ENCODE assay signal across 1 cellular context in genomic region chr1:10728595-10729410, GRCh38.
TF ChIP-seq lines count a peak whose summit lies in the region.

No MANE protein-coding gene starts in this region.

TF ChIP-seq in GM23338, 12 proteins besides CTCF, POLR2A, EP300 and RAD21:
- TF ChIP-seq, protein P1, sequence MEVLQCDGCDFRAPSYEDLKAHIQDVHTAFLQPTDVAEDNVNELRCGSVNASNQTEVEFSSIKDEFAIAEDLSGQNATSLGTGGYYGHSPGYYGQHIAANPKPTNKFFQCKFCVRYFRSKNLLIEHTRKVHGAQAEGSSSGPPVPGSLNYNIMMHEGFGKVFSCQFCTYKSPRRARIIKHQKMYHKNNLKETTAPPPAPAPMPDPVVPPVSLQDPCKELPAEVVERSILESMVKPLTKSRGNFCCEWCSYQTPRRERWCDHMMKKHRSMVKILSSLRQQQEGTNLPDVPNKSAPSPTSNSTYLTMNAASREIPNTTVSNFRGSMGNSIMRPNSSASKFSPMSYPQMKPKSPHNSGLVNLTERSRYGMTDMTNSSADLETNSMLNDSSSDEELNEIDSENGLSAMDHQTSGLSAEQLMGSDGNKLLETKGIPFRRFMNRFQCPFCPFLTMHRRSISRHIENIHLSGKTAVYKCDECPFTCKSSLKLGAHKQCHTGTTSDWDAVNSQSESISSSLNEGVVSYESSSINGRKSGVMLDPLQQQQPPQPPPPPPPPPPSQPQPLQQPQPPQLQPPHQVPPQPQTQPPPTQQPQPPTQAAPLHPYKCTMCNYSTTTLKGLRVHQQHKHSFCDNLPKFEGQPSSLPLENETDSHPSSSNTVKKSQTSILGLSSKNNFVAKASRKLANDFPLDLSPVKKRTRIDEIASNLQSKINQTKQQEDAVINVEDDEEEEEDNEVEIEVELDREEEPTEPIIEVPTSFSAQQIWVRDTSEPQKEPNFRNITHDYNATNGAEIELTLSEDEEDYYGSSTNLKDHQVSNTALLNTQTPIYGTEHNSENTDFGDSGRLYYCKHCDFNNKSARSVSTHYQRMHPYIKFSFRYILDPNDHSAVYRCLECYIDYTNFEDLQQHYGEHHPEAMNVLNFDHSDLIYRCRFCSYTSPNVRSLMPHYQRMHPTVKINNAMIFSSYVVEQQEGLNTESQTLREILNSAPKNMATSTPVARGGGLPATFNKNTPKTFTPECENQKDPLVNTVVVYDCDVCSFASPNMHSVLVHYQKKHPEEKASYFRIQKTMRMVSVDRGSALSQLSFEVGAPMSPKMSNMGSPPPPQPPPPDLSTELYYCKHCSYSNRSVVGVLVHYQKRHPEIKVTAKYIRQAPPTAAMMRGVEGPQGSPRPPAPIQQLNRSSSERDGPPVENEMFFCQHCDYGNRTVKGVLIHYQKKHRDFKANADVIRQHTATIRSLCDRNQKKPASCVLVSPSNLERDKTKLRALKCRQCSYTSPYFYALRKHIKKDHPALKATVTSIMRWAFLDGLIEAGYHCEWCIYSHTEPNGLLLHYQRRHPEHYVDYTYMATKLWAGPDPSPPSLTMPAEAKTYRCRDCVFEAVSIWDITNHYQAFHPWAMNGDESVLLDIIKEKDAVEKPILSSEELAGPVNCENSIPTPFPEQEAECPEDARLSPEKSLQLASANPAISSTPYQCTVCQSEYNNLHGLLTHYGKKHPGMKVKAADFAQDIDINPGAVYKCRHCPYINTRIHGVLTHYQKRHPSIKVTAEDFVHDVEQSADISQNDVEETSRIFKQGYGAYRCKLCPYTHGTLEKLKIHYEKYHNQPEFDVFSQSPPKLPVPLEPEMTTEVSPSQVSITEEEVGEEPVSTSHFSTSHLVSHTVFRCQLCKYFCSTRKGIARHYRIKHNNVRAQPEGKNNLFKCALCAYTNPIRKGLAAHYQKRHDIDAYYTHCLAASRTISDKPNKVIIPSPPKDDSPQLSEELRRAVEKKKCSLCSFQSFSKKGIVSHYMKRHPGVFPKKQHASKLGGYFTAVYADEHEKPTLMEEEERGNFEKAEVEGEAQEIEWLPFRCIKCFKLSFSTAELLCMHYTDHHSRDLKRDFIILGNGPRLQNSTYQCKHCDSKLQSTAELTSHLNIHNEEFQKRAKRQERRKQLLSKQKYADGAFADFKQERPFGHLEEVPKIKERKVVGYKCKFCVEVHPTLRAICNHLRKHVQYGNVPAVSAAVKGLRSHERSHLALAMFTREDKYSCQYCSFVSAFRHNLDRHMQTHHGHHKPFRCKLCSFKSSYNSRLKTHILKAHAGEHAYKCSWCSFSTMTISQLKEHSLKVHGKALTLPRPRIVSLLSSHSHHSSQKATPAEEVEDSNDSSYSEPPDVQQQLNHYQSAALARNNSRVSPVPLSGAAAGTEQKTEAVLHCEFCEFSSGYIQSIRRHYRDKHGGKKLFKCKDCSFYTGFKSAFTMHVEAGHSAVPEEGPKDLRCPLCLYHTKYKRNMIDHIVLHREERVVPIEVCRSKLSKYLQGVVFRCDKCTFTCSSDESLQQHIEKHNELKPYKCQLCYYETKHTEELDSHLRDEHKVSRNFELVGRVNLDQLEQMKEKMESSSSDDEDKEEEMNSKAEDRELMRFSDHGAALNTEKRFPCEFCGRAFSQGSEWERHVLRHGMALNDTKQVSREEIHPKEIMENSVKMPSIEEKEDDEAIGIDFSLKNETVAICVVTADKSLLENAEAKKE (CRISPR knock-in tag; IDR thresholded peaks at IDR 0.05), result no peak
- TF ChIP-seq, protein P2, sequence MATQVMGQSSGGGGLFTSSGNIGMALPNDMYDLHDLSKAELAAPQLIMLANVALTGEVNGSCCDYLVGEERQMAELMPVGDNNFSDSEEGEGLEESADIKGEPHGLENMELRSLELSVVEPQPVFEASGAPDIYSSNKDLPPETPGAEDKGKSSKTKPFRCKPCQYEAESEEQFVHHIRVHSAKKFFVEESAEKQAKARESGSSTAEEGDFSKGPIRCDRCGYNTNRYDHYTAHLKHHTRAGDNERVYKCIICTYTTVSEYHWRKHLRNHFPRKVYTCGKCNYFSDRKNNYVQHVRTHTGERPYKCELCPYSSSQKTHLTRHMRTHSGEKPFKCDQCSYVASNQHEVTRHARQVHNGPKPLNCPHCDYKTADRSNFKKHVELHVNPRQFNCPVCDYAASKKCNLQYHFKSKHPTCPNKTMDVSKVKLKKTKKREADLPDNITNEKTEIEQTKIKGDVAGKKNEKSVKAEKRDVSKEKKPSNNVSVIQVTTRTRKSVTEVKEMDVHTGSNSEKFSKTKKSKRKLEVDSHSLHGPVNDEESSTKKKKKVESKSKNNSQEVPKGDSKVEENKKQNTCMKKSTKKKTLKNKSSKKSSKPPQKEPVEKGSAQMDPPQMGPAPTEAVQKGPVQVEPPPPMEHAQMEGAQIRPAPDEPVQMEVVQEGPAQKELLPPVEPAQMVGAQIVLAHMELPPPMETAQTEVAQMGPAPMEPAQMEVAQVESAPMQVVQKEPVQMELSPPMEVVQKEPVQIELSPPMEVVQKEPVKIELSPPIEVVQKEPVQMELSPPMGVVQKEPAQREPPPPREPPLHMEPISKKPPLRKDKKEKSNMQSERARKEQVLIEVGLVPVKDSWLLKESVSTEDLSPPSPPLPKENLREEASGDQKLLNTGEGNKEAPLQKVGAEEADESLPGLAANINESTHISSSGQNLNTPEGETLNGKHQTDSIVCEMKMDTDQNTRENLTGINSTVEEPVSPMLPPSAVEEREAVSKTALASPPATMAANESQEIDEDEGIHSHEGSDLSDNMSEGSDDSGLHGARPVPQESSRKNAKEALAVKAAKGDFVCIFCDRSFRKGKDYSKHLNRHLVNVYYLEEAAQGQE (IDR thresholded peaks at IDR 0.05; ENCODE audit: unreplicated experiment), result no peak
- no peak for TF ChIP-seq JUNB (IDR thresholded peaks at IDR 0.05; ENCODE audit: unreplicated experiment)
- TF ChIP-seq POLR2AphosphoS5 (IDR thresholded peaks at IDR 0.05; ENCODE audit: low read depth), result no peak
- no peak for TF ChIP-seq CREB1 (CRISPR knock-in tag; IDR thresholded peaks at IDR 0.05; ENCODE audit: low read depth)
- no peak for TF ChIP-seq EZH2phosphoT487 (IDR thresholded peaks at IDR 0.05; ENCODE audit: unreplicated experiment)
- no peak for TF ChIP-seq STAT1 (IDR thresholded peaks at IDR 0.05; ENCODE audit: unreplicated experiment)
- TF ChIP-seq EZH2 (IDR thresholded peaks at IDR 0.05; ENCODE audit: low read depth, unreplicated experiment), result no peak
- no peak for TF ChIP-seq ZNF331 (CRISPR knock-in tag; IDR thresholded peaks at IDR 0.05; ENCODE audit: low read depth)
- no peak for TF ChIP-seq NANOG (IDR thresholded peaks at IDR 0.05; ENCODE audit: borderline replicate concordance)
- TF ChIP-seq ZNF114 (CRISPR knock-in tag; IDR thresholded peaks at IDR 0.05), result no peak
- no peak for TF ChIP-seq ETS1 (IDR thresholded peaks at IDR 0.05)
